Comparison of ENCODE assay signal across 1 cellular context in the genomic region with DNA sequence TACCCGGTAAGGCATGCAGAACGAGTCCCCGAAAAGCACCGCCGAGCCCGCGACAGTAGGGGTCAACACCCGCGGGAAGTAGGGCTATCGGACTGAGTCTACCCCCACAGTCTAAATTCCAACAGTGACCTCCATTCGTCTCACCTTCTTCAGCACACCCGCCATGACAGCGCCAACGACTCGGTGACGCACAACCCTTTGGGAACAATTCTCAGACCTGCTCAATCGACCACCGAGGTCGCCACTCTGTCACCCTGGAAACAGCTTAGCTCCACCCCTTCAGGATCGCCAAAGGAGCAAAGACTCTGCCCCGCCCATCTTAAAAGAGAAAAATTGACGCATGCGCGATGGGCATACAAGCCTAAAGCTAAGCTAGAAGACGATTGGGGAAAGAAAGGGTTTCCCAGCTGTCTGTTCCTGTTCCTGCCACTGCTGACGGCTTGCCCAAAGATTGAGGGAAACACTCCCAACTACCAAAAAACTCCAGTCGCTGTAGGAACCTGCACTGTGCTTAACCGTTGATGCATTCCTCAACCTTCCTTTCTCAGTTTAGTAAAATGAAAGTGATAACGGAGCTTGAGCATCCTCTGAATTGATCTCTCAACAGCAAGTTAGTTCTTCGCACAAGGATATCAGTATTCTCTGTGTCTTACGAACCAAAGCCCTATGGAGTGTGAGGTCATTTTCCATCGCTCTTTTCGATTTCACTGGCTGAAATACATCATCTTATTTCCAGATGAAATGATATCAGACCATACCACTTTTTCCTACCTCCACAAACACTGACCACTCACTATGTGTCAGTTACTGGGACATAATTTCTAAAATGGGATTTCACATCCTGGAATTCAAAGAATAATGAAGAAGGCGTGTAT.
TF ChIP-seq lines count a peak whose summit lies in the region.

A gene (minus strand): TSS at position 188 of the 875 bp plus-strand sequence. CDS start 23 bp downstream, at position 165.

TF ChIP-seq in SK-N-SH, 30 proteins besides CTCF, POLR2A, EP300 and RAD21 (continued from another document):
- TF ChIP-seq, protein P1, sequence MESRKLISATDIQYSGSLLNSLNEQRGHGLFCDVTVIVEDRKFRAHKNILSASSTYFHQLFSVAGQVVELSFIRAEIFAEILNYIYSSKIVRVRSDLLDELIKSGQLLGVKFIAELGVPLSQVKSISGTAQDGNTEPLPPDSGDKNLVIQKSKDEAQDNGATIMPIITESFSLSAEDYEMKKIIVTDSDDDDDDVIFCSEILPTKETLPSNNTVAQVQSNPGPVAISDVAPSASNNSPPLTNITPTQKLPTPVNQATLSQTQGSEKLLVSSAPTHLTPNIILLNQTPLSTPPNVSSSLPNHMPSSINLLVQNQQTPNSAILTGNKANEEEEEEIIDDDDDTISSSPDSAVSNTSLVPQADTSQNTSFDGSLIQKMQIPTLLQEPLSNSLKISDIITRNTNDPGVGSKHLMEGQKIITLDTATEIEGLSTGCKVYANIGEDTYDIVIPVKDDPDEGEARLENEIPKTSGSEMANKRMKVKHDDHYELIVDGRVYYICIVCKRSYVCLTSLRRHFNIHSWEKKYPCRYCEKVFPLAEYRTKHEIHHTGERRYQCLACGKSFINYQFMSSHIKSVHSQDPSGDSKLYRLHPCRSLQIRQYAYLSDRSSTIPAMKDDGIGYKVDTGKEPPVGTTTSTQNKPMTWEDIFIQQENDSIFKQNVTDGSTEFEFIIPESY (IDR thresholded peaks at IDR 0.05; ENCODE audit: borderline replicate concordance, low read depth): no peak
- TF ChIP-seq TAF1 (IDR thresholded peaks at IDR 0.05; ENCODE audit: borderline replicate concordance, low read depth, low read length) (peak; percentile 88), SIN3A (IDR thresholded peaks at IDR 0.05; ENCODE audit: borderline replicate concordance, low read depth, low read length) (peak; percentile 91; the same call in 1 of the 2 replicates), NRF1 (IDR thresholded peaks at IDR 0.05; ENCODE audit: low read depth, low read length) (peak; percentile 84), EZH2phosphoT487 (IDR thresholded peaks at IDR 0.05; ENCODE audit: borderline replicate concordance, low read depth) (no peak), JUND (IDR thresholded peaks at IDR 0.05) (no peak), RCOR1 (IDR thresholded peaks at IDR 0.05; ENCODE audit: low read length) (0 out of 2 replicates have a peak, but pooled peaks have one; percentile 26), RFX5 (IDR thresholded peaks at IDR 0.05; ENCODE audit: low read length) (peak; percentile 70; the same call in 1 of the 2 replicates), CHD2 (IDR thresholded peaks at IDR 0.05; ENCODE audit: low read length, partially characterized antibody) (peak; percentile 91), GABPA (IDR thresholded peaks at IDR 0.05; ENCODE audit: low read depth) (no peak), FOXJ3 (CRISPR knock-in tag; IDR thresholded peaks at IDR 0.05) (no peak)
- TF ChIP-seq, protein P2, sequence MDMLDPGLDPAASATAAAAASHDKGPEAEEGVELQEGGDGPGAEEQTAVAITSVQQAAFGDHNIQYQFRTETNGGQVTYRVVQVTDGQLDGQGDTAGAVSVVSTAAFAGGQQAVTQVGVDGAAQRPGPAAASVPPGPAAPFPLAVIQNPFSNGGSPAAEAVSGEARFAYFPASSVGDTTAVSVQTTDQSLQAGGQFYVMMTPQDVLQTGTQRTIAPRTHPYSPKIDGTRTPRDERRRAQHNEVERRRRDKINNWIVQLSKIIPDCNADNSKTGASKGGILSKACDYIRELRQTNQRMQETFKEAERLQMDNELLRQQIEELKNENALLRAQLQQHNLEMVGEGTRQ (IDR thresholded peaks at IDR 0.05; ENCODE audit: borderline replicate concordance, low read depth, low read length): no peak
- TF ChIP-seq, protein P3, sequence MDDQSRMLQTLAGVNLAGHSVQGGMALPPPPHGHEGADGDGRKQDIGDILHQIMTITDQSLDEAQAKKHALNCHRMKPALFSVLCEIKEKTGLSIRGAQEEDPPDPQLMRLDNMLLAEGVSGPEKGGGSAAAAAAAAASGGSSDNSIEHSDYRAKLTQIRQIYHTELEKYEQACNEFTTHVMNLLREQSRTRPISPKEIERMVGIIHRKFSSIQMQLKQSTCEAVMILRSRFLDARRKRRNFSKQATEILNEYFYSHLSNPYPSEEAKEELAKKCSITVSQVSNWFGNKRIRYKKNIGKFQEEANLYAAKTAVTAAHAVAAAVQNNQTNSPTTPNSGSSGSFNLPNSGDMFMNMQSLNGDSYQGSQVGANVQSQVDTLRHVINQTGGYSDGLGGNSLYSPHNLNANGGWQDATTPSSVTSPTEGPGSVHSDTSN (IDR thresholded peaks at IDR 0.05): peak; percentile 6; the same call in 1 of the 2 replicates
- TF ChIP-seq, protein P4, sequence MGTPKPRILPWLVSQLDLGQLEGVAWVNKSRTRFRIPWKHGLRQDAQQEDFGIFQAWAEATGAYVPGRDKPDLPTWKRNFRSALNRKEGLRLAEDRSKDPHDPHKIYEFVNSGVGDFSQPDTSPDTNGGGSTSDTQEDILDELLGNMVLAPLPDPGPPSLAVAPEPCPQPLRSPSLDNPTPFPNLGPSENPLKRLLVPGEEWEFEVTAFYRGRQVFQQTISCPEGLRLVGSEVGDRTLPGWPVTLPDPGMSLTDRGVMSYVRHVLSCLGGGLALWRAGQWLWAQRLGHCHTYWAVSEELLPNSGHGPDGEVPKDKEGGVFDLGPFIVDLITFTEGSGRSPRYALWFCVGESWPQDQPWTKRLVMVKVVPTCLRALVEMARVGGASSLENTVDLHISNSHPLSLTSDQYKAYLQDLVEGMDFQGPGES (IDR thresholded peaks at IDR 0.05; ENCODE audit: low read depth, low read length): no peak
